Comparison of ENCODE assay signal across 11 cellular contexts in genomic region chr9:136105398-136106135, GRCh38. TPM values are rescaled to one million over a fixed set of nuclear protein-coding genes. Genes with fewer than 3 reads are reported as not detected.
DNase-seq lines count a peak whose midpoint lies in the region; ATAC-seq, FAIRE-seq and TF ChIP-seq lines count a peak whose summit lies in the region.
"Had no signal": no experiment of that assay in that cellular context is flagged by ENCODE, and none has a peak within 500 bp of the region (broad histone marks: within the 10 kb centered on the region; RNA-seq: fewer than 3 reads in every experiment).

No MANE protein-coding gene starts in this region.

- TF ChIP-seq POLR2A in gastroesophageal sphincter (IDR thresholded peaks at IDR 0.05) (no peak), stomach (IDR thresholded peaks at IDR 0.05) (no peak)

- intact Hi-C loops in activated CD4-positive, alpha-beta T cell treated with anti-CD3 and anti-CD28 coated beads, Interleukin-2, amount 10 ng/mL, durations not matched to agents 24 days and 14 days (cut with micrococcal nuclease): no loop called here
- intact Hi-C loops in stomach (cut with DNase I; ENCODE audit: low total_unique reads): no loop called here

- TF ChIP-seq EP300 in gastroesophageal sphincter (IDR thresholded peaks at IDR 0.05) (no peak), stomach (IDR thresholded peaks at IDR 0.05) (no peak)

- H3K27me3 ChIP-seq in SJCRH30 (peaks cover 15% of the 10 kb centered on the region), gastroesophageal sphincter (peaks cover 16% of the 10 kb centered on the region), stomach (peaks cover 0 to 17% (median 0%) of the 10 kb centered on the region in 3 donors)
- H3K27me3 ChIP-seq: body of pancreas had no signal

- no peak overlapping the region for H3K4me3 ChIP-seq in SJCRH30
- no peak overlapping the region for H3K4me3 ChIP-seq in gastroesophageal sphincter
- no peak overlapping the region for H3K4me3 ChIP-seq in stomach
- H3K4me3 ChIP-seq: body of pancreas had no signal

- no peak overlapping the region for H3K4me3 Mint-ChIP-seq in activated CD4-positive, alpha-beta T cell treated with anti-CD3 and anti-CD28 coated beads, Interleukin-2, amount 10 ng/mL, durations not matched to agents 24 days and 14 days

- H3K9me3 Mint-ChIP-seq in activated CD4-positive, alpha-beta T cell treated with anti-CD3 and anti-CD28 coated beads, Interleukin-2, amount 10 ng/mL, durations not matched to agents 24 days and 14 days: no peaks in the 10 kb centered on the region

- no peaks in the 10 kb centered on the region for H3K36me3 ChIP-seq in SJCRH30
- no peaks in the 10 kb centered on the region for H3K36me3 ChIP-seq in gastroesophageal sphincter
- H3K36me3 ChIP-seq in stomach: no peaks in the 10 kb centered on the region

- H3K27me3 Mint-ChIP-seq in activated CD4-positive, alpha-beta T cell treated with anti-CD3 and anti-CD28 coated beads, Interleukin-2, amount 10 ng/mL, durations not matched to agents 24 days and 14 days: no peaks in the 10 kb centered on the region

- no peak for FAIRE-seq in frontal cortex (lab: Jason Lieb, UNC)

- H3K9me3 ChIP-seq in SJCRH30 (replicated peaks): no peaks in the 10 kb centered on the region
- H3K9me3 ChIP-seq in gastroesophageal sphincter: no peaks in the 10 kb centered on the region
- no peaks in the 10 kb centered on the region for H3K9me3 ChIP-seq in stomach
- H3K9me3 ChIP-seq: body of pancreas had no signal

- H3K36me3 Mint-ChIP-seq in activated CD4-positive, alpha-beta T cell treated with anti-CD3 and anti-CD28 coated beads, Interleukin-2, amount 10 ng/mL, durations not matched to agents 24 days and 14 days (ENCODE audit: low read depth): no peaks in the 10 kb centered on the region

- peak; percentile 20 for ATAC-seq in gastroesophageal sphincter
- ATAC-seq: body of pancreas had no signal

- 11 to 29% methylated on average over 3 to 6 of the region's 17 CpGs for WGBS in gastroesophageal sphincter (ENCODE audit: low coverage in 1 of 2), 2 donors
- WGBS in stomach, 5 donors: 55 to 70% (median 65%) methylated on average over 11 to 17 of the region's 17 CpGs

- H3K27ac Mint-ChIP-seq in activated CD4-positive, alpha-beta T cell treated with anti-CD3 and anti-CD28 coated beads, Interleukin-2, amount 10 ng/mL, durations not matched to agents 24 days and 14 days: peak overlapping the region; percentile 60

- peaks cover 65% of the 10 kb centered on the region for H3K4me1 ChIP-seq in SJCRH30
- H3K4me1 ChIP-seq in gastroesophageal sphincter: peaks cover 2 to 72% (median 34%) of the 10 kb centered on the region in 3 donors
- H3K4me1 ChIP-seq in stomach: peaks cover 52 to 76% (median 72%) of the 10 kb centered on the region in 4 donors

- TF ChIP-seq CTCF in gastroesophageal sphincter (IDR thresholded peaks at IDR 0.05) (no peak), stomach (IDR thresholded peaks at IDR 0.05) (no peak)

- DNase-seq in activated CD4-positive, alpha-beta T cell treated with anti-CD3 and anti-CD28 coated beads, Interleukin-2, amount 10 ng/mL, durations not matched to agents 24 days and 14 days: no peak
- no peak for DNase-seq in activated CD4-positive, alpha-beta T cell treated with anti-CD3 and anti-CD28 coated beads for 48 hours
- peak; percentile 83 to 86 for DNase-seq in SJCRH30
- no peak for DNase-seq in stomach
- no peak for DNase-seq in activated CD4-positive, CD25-positive, alpha-beta regulatory T cell (lab: John Stamatoyannopoulos, UW)
- DNase-seq in frontal cortex (ENCODE audit: low spot score in 2 of 2): no peak
- no peak for DNase-seq in SW 1271 (lab: John Stamatoyannopoulos, UW)
- DNase-seq: GOT3, NCI-H748 treated with DMSO at 0.1 percent for 48 hours had no signal

- H3K4me1 Mint-ChIP-seq in activated CD4-positive, alpha-beta T cell treated with anti-CD3 and anti-CD28 coated beads, Interleukin-2, amount 10 ng/mL, durations not matched to agents 24 days and 14 days: peaks cover 23% of the 10 kb centered on the region

- H3K27ac ChIP-seq in SJCRH30 (no peak overlapping the region), gastroesophageal sphincter (peak overlapping the region in 2 of 4 donors; percentile 30 to 37), stomach (peak overlapping the region in 4 of 5 donors; percentile 47 to 89 (median 74))
- H3K27ac ChIP-seq: body of pancreas had no signal

RNA-seq across cellular contexts. Expression of gene NACC2, which starts 10.5 kb away (rescaled TPM):
- 3.2 and 3.6 TPM in 2 replicates for total RNA-seq in activated CD4-positive, alpha-beta T cell treated with anti-CD3 and anti-CD28 coated beads, Interleukin-2, amount 10 ng/mL, durations not matched to agents 24 days and 14 days
- 3.6 and 4.4 TPM in 2 replicates for total RNA-seq in SJCRH30 (2014; rRNA removed; shearing (Covaris generic))
- total RNA-seq in gastroesophageal sphincter (100 to 1,000 TPM in 3 of 4 donors, 10 to 100 TPM in 1; 71.4 to 209 (median 110) TPM), stomach (10 to 100 TPM in 4 of 5 donors, 1 to 10 TPM in 1; 9.5 to 69.2 (median 16.1) TPM), frontal cortex (3.7 TPM)
- polyA plus RNA-seq in stomach: 1 to 10 TPM; 4.1 to 7.0 (median 6.6) TPM

RNA-seq across cellular contexts. Expression of gene TMEM250, which starts 13.1 kb away (rescaled TPM):
- total RNA-seq in activated CD4-positive, alpha-beta T cell treated with anti-CD3 and anti-CD28 coated beads, Interleukin-2, amount 10 ng/mL, durations not matched to agents 24 days and 14 days: 49.8 and 52.7 TPM in 2 replicates
- 31.8 and 34.0 TPM in 2 replicates for total RNA-seq in SJCRH30 (2014; rRNA removed; shearing (Covaris generic))
- total RNA-seq in gastroesophageal sphincter (10 to 100 TPM; 28.7 to 66.1 (median 45.3) TPM), stomach (100 to 1,000 TPM in 1 of 5 donors, 10 to 100 TPM in 4; 17.4 to 105 (median 30.3) TPM), frontal cortex (26.9 TPM)
- 10 to 100 TPM; 15.6 to 19.4 (median 16.6) TPM for polyA plus RNA-seq in stomach

Comparison
In these comparisons a context has a peak if more than half of its experiments do, and no peak if none do; other contexts are left out.
1. DNase-seq: peak in SJCRH30 (2 of 2); none in activated CD4-positive, alpha-beta T cell treated with anti-CD3 and anti-CD28 coated beads, Interleukin-2, amount 10 ng/mL, durations not matched to agents 24 days and 14 days (single experiment), activated CD4-positive, alpha-beta T cell treated with anti-CD3 and anti-CD28 coated beads for 48 hours (single experiment), stomach (single experiment), activated CD4-positive, CD25-positive, alpha-beta regulatory T cell (0 of 4), frontal cortex (0 of 2) and SW 1271 (0 of 2).